1 cellular context compared by ENCODE assay signal in genomic region chr6:35362200-35362599, GRCh38.
TF ChIP-seq lines count a peak whose summit lies in the region.

No MANE protein-coding gene starts in this region.

TF ChIP-seq in K562, 482 proteins besides CTCF, POLR2A, EP300 and RAD21:
- TF ChIP-seq IFI16 (CRISPR knock-in tag; IDR thresholded peaks at IDR 0.05) = no peak
- no peak for TF ChIP-seq CHAMP1 (IDR thresholded peaks at IDR 0.05)
- 0 out of 2 replicates have a peak, but pooled peaks have one; percentile 10 for TF ChIP-seq ETV1 (tag; conservative IDR thresholded peaks at IDR 0.05; ENCODE audit: low read depth)
- peak; percentile 36; the same call in 1 of the 2 replicates for TF ChIP-seq ZNF384 (IDR thresholded peaks at IDR 0.05; ENCODE audit: low read depth, low read length)
